ENCODE assay signal across 8 cellular contexts in the genomic region with DNA sequence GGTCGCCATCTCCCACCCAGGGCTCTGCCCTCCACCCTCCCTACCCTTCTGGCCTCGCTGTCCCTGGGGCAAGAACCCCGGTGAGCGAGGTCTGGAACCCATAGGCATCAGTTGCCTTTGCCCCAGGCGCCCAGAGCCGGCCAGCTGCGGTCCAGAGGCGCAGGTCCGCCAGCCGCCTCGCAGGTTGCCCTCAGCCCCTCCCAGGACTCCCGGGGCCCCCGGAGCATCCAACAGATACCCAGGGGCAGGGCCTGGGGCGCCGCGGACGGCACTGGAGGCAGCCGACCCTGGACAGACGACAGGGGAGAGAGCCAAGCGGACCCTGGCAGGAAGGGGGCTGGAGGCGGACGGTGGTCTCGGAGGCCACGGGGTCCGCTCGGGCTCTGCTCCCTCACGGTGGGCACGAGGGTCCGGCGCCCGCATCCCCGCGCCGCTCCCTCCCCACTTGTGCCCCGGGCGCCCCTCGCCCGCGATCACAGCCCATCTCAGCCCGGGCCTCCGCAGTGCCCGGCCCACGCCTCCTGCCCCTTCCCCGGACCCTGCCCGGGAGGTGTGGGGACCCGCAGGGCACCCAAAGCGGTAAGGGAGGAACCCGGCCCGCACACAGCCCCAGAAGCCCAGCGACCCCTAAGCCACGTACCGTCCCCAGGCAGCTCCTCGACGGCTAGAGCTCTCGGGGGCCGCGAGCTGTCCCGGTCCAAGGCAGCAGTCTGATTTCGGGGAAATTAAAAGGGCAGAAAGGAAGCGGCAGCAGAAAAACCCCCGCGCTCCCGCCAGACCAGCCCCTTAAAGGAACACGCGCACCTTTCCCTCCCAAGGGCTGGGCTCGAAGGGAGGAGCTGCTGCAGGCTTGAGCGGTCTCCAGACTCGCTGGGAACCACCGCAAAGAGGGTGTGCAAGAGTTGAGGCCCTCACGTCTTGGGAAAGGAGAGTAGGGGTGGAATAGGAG. TPM values are rescaled to one million over a fixed set of nuclear protein-coding genes. Genes with fewer than 3 reads are reported as not detected.
DNase-seq lines count a peak whose midpoint lies in the region; ATAC-seq and TF ChIP-seq lines count a peak whose summit lies in the region.

Gene HAPLN3, minus strand, starts transcription at position 726 of the 949 bp plus-strand sequence. CDS start 8,246 bp downstream, outside the sequence.

- 5% methylated on average over 52 to 69 of the region's 70 CpGs for WGBS in GM23248 (ENCODE audit: low coverage in 1 of 2, low lambda C conversion rate in 2 of 2, missing lambda C conversion rate in 2 of 2), 2 experiments
- WGBS in spleen, 5 donors: 0 to 3% (median 2%) methylated on average over 38 to 70 of the region's 70 CpGs

- H3K27ac Mint-ChIP-seq in activated naive CD4-positive, alpha-beta T cell treated with anti-CD3 and anti-CD28 coated beads, Interleukin-2, amount 50 U/mL, for 72 hours: peak within 1 kb of the TSS; percentile 82 to 95

- H3K4me1 ChIP-seq in BLaER1 (peaks cover 33% of the 10 kb centered on the region), GM23248 (ENCODE audit: insufficient read depth) (no peaks in the 10 kb centered on the region), spleen (peaks cover 12 to 45% (median 33%) of the 10 kb centered on the region in 6 donors)

- peaks cover 32% of the 10 kb centered on the region for H4K20me1 ChIP-seq in BLaER1
- H4K20me1 ChIP-seq in GM23248 (ENCODE audit: insufficient read depth): no peaks in the 10 kb centered on the region

- peaks cover 5% of the 10 kb centered on the region; the same call in 1 of the 2 replicates for H3F3A ChIP-seq in GM23248 (ENCODE audit: insufficient read depth)

- no peak for TF ChIP-seq POLR2A in spleen (IDR thresholded peaks at IDR 0.05)

- no peaks in the 10 kb centered on the region for H3K36me3 Mint-ChIP-seq in activated naive CD4-positive, alpha-beta T cell treated with anti-CD3 and anti-CD28 coated beads, Interleukin-2, amount 50 U/mL, for 72 hours

- H3K36me3 ChIP-seq in BLaER1: peaks cover 9% of the 10 kb centered on the region
- H3K36me3 ChIP-seq in GM23248 (ENCODE audit: low read depth): no peaks in the 10 kb centered on the region
- no peaks in the 10 kb centered on the region for H3K36me3 ChIP-seq in SK-N-MC (ENCODE audit: insufficient read depth, low read length)
- peaks cover 0 to 15% (median 0%) of the 10 kb centered on the region in 6 donors for H3K36me3 ChIP-seq in spleen

- H3K27ac ChIP-seq in BLaER1 (no peak within 1 kb of the TSS), GM23248 (no peak within 1 kb of the TSS), SK-N-MC (peak within 1 kb of the TSS; percentile 88; the same call in 1 of the 2 replicates), spleen (peak within 1 kb of the TSS in 3 of 8 donors; percentile 34 to 75 (median 53))

- no peaks in the 10 kb centered on the region for H3K9me3 Mint-ChIP-seq in activated naive CD4-positive, alpha-beta T cell treated with anti-CD3 and anti-CD28 coated beads, Interleukin-2, amount 50 U/mL, for 72 hours

- DNase-seq in GM23248: peak; percentile 62
- DNase-seq in SK-N-MC (ENCODE audit: low read depth, low spot score): no peak
- DNase-seq in activated naive CD4-positive, alpha-beta T cell treated with anti-CD3 and anti-CD28 coated beads, Interleukin-2, amount 50 U/mL, for 72 hours (ENCODE audit: low spot score in 2 of 2): peak; percentile 67 to 69
- DNase-seq in spleen: no peak

- peak within 1 kb of the TSS; percentile 71 for H2AFZ ChIP-seq in GM23248

- H3K79me2 ChIP-seq in GM23248 (ENCODE audit: insufficient read depth): no peaks in the 10 kb centered on the region

- ATAC-seq in activated naive CD4-positive, alpha-beta T cell treated with anti-CD3 and anti-CD28 coated beads, Interleukin-2, amount 50 U/mL, for 72 hours: peak; percentile 66 to 71
- ATAC-seq in GM21390 (IDR thresholded peaks at IDR 0.05; ENCODE audit: unreplicated experiment): no peak
- no peak for ATAC-seq in HG02970 (IDR thresholded peaks at IDR 0.05; ENCODE audit: low FRiP score, unreplicated experiment)

- H3K9ac ChIP-seq in BLaER1 (0 out of 2 replicates have a peak within 1 kb of the TSS, but pooled peaks have one; percentile 13), GM23248 (peak within 1 kb of the TSS; percentile 58), SK-N-MC (ENCODE audit: insufficient read length) (peak within 1 kb of the TSS; percentile 74)

- intact Hi-C loops in spleen (cut with DNase I; ENCODE audit: low total_unique reads): loop anchor here (5.0 kb wide), 1 partner anchor 273 kb away; the partner anchor contains the start of gene AEN

- no peaks in the 10 kb centered on the region for H3K9me2 ChIP-seq in GM23248 (ENCODE audit: insufficient read depth)

- H3K4me2 ChIP-seq in BLaER1 (peak within 1 kb of the TSS; percentile 82), GM23248 (ENCODE audit: unreplicated experiment) (peak within 1 kb of the TSS; percentile 81)

- H3K9me3 ChIP-seq in BLaER1 (no peaks in the 10 kb centered on the region), GM23248 (ENCODE audit: low read depth) (no peaks in the 10 kb centered on the region), SK-N-MC (ENCODE audit: low read depth, low read length) (no peaks in the 10 kb centered on the region), spleen (no peaks in the 10 kb centered on the region)

- peaks cover 44% of the 10 kb centered on the region for H3K27me3 ChIP-seq in BLaER1
- no peaks in the 10 kb centered on the region for H3K27me3 ChIP-seq in GM23248 (replicated peaks; ENCODE audit: insufficient read depth)
- peaks cover 0 to 26% (median 16%) of the 10 kb centered on the region in 7 donors for H3K27me3 ChIP-seq in spleen (replicated peaks in 1 of 7)

- in situ Hi-C loops in GM23248 (cut with MboI): no loop called here

- H3K4me3 ChIP-seq in BLaER1: peak within 1 kb of the TSS; percentile 61
- H3K4me3 ChIP-seq in GM23248: peak within 1 kb of the TSS; percentile 72
- peak within 1 kb of the TSS; percentile 78 for H3K4me3 ChIP-seq in SK-N-MC
- H3K4me3 ChIP-seq in iPS-11a (ENCODE audit: low read depth, low read length): peak within 1 kb of the TSS; percentile 56
- H3K4me3 ChIP-seq in spleen: peak within 1 kb of the TSS; percentile 56 to 87 (median 60)

- TF ChIP-seq CTCF in spleen (IDR thresholded peaks at IDR 0.05 in 8 of 11, conservative IDR thresholded peaks at IDR 0.05 in 3 of 11): no peak

RNA-seq across cellular contexts. Expression of gene HAPLN3, which starts in this region (rescaled TPM):
- 2.9 and 6.7 TPM in 2 replicates for total RNA-seq in GM23248 (2014; rRNA removed; shearing (Covaris generic))
- polyA plus RNA-seq in GM23248 (2016; fragmentation: Nextera tagmentation; extraction: Ambion mirVana) (3.3 and 4.5 TPM in 2 replicates), spleen (10 to 100 TPM in 2 of 3 donors, 1 to 10 TPM in 1; 9.7 to 16.6 (median 14.8) TPM)
- 10 to 100 TPM; 25.6 to 80.8 TPM for total RNA-seq in activated naive CD4-positive, alpha-beta T cell treated with anti-CD3 and anti-CD28 coated beads, Interleukin-2, amount 50 U/mL, for 72 hours
- 10 to 100 TPM; 12.6 to 36.0 (median 17.3) TPM for total RNA-seq in spleen

Comparison
In these comparisons a context has a peak if more than half of its experiments do, and no peak if none do; other contexts are left out.
1. H3K9ac ChIP-seq: peak in every context shown above with its lines; median percentile 74 in SK-N-MC; 58 in GM23248; 13 in BLaER1.
2. DNase-seq: peak in GM23248 (single experiment) and activated naive CD4-positive, alpha-beta T cell treated with anti-CD3 and anti-CD28 coated beads, Interleukin-2, amount 50 U/mL, for 72 hours (2 of 2); none in SK-N-MC (single experiment) and spleen (single experiment).
3. ATAC-seq: peak in activated naive CD4-positive, alpha-beta T cell treated with anti-CD3 and anti-CD28 coated beads, Interleukin-2, amount 50 U/mL, for 72 hours (2 of 2); none in GM21390 (single experiment) and HG02970 (single experiment).
4. Peak in every context shown above with its lines, with median percentiles within 50 percentile points of each other: H3K4me3 ChIP-seq.